ENCODE assay signal across 10 cellular contexts in the genomic region with DNA sequence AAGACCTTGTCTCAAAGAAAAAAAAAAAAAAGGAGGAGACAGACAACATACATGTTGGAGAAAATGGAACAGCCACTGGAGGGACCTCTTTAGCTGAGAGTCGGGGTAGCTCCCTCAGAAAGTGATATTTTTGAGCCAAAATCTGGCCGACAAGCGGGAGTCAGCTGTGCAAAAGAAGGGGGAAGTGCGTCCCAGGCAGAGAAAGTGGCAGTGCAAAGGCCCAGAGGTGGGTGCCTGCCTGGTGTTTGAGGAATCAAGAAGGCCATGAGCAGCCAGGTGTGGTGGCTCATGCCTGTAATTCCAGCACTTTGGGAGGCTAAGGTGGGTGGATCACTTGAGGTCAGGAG. TPM values are rescaled to one million over a fixed set of nuclear protein-coding genes. Genes with fewer than 3 reads are reported as not detected.
DNase-seq lines count a peak whose midpoint lies in the region; ATAC-seq, FAIRE-seq and TF ChIP-seq lines count a peak whose summit lies in the region.
"Had no signal": no experiment of that assay in that cellular context is flagged by ENCODE, and none has a peak within 500 bp of the region (broad histone marks: within the 10 kb centered on the region; RNA-seq: fewer than 3 reads in every experiment).

No MANE protein-coding gene starts in this region.

- no peak for TF ChIP-seq POLR2A in K562 (conservative IDR thresholded peaks at IDR 0.05)
- no peak for TF ChIP-seq POLR2A in vagina (IDR thresholded peaks at IDR 0.05)

- H3K4me3 ChIP-seq in Karpas-422 (ENCODE audit: low read length) (no peak overlapping the region), K562 (no peak overlapping the region), neural cell (ENCODE audit: low read length) (no peak overlapping the region), vagina (no peak overlapping the region)

- H3F3A ChIP-seq in neural cell (ENCODE audit: insufficient read depth, low read length, poor library complexity, severe bottlenecking) = no peaks in the 10 kb centered on the region

- TF ChIP-seq EP300 in K562 (IDR thresholded peaks at IDR 0.05; ENCODE audit: low read length) = no peak
- no peak for TF ChIP-seq EP300 in neural cell (conservative IDR thresholded peaks at IDR 0.05; ENCODE audit: poor library complexity, severe bottlenecking)

- WGBS in K562 (ENCODE audit: insufficient coverage, low coverage, missing lambda C conversion rate) = 38% methylated on average over 4 of the region's 4 CpGs

- H3K9me3 ChIP-seq in Karpas-422 (ENCODE audit: low read length) = no peaks in the 10 kb centered on the region
- no peaks in the 10 kb centered on the region for H3K9me3 ChIP-seq in K562 (replicated peaks; ENCODE audit: control insufficient read depth, insufficient read depth, low read depth, low read length)
- no peaks in the 10 kb centered on the region for H3K9me3 ChIP-seq in neural cell (ENCODE audit: low read length)
- no peaks in the 10 kb centered on the region for H3K9me3 ChIP-seq in vagina

- H3K9me2 ChIP-seq in Karpas-422 (replicated peaks; ENCODE audit: insufficient read depth, low read length) = no peaks in the 10 kb centered on the region
- no peaks in the 10 kb centered on the region for H3K9me2 ChIP-seq in neural cell (ENCODE audit: insufficient read depth, low read length)

- no peak for FAIRE-seq in K562 (lab: Jason Lieb, UNC)

- H3K27me3 ChIP-seq in Karpas-422 (ENCODE audit: low read length) (no peaks in the 10 kb centered on the region), K562 (ENCODE audit: control insufficient read depth in 2 of 2, insufficient read depth in 2 of 2, low read length in 2 of 2) (no peaks in the 10 kb centered on the region), neural cell (ENCODE audit: insufficient read depth, low read depth, low read length) (no peaks in the 10 kb centered on the region), vagina (no peaks in the 10 kb centered on the region)

- ATAC-seq in K562 (0 out of 3 replicates have a peak, but pooled peaks have one; percentile 3), HG02870 (IDR thresholded peaks at IDR 0.05; ENCODE audit: unreplicated experiment) (no peak)

- H3K9me1 ChIP-seq in K562 (ENCODE audit: control insufficient read depth, insufficient read depth, low read length) = no peaks in the 10 kb centered on the region

- DNase-seq in NCI-H2227 (lab: John Stamatoyannopoulos, UW; ENCODE audit: unreplicated experiment) = peak; percentile 44
- no peak for DNase-seq in NCI-H2227 treated with DMSO at 0.1 percent for 48 hours (lab: John Stamatoyannopoulos, UW)
- peak; percentile 80 for DNase-seq in Karpas-422
- DNase-seq in K562 (ENCODE audit: extremely low read depth in 1 of 4, low spot score in 3 of 4) = peak in 1 of 4 experiments; percentile 47
- DNase-seq in vagina (ENCODE audit: extremely low spot score in 2 of 2) = no peak
- DNase-seq in GM20000 (ENCODE audit: low spot score) = no peak
- DNase-seq: kidney glomerular epithelial cell had no signal

- H2AFZ ChIP-seq in Karpas-422 (ENCODE audit: low read length) (no peak overlapping the region), K562 (ENCODE audit: low read depth, low read length) (no peak overlapping the region), neural cell (ENCODE audit: low read depth, low read length) (no peak overlapping the region)

- CTCF ChIA-PET in K562 (lab: Yijun Ruan, JAX; ENCODE audit: low intra/inter-chr PET ratio) = interaction anchor here (0.6 kb wide), 1 partner anchor 129 kb away, joined by 3 read pairs; no protein-coding TSS in a partner anchor

- H3K9ac ChIP-seq in Karpas-422 (ENCODE audit: low read length) (no peak overlapping the region), K562 (ENCODE audit: insufficient read depth in 1 of 2, low read depth in 2 of 2, low read length in 2 of 2) (no peak overlapping the region), neural cell (ENCODE audit: low read length) (no peak overlapping the region)

- H3K79me2 ChIP-seq in Karpas-422 (ENCODE audit: low read length) = no peaks in the 10 kb centered on the region
- H3K79me2 ChIP-seq in K562 (ENCODE audit: control insufficient read depth, insufficient read depth, low read length) = no peaks in the 10 kb centered on the region
- no peaks in the 10 kb centered on the region for H3K79me2 ChIP-seq in neural cell (replicated peaks; ENCODE audit: insufficient read depth, low read length)

- H3K4me1 ChIP-seq in Karpas-422 (ENCODE audit: low read length) (peaks cover 19% of the 10 kb centered on the region), K562 (replicated peaks in 1 of 2; ENCODE audit: control insufficient read depth in 2 of 2, insufficient read depth in 2 of 2, low read length in 2 of 2) (peaks cover 3 to 21% of the 10 kb centered on the region in 2 experiments; a peak in 3 of 5 replicates), vagina (peaks cover 27% of the 10 kb centered on the region)

- TF ChIP-seq RAD21 in K562 (CRISPR knock-in tag; conservative IDR thresholded peaks at IDR 0.05 in 1 of 2, IDR thresholded peaks at IDR 0.05 in 1 of 2) (peak in 1 of 2 experiments; percentile 16; a peak in 1 of 4 replicates), neural cell (conservative IDR thresholded peaks at IDR 0.05) (no peak)

- BruUV-seq in K562 (replicated peaks; lab: Mats Ljungman, UMichigan) = no TSS peak

- in situ Hi-C loops in K562 (cut with MboI) = loop anchor here (25.0 kb wide), 1 partner anchor 303 kb away; a partner anchor contains a TSS

- H4K20me1 ChIP-seq in Karpas-422 (ENCODE audit: insufficient read depth, low read depth, low read length) (no peaks in the 10 kb centered on the region), K562 (replicated peaks; ENCODE audit: control insufficient read depth, insufficient read depth, low read length) (no peaks in the 10 kb centered on the region), neural cell (ENCODE audit: insufficient read depth) (no peaks in the 10 kb centered on the region)

- TF ChIP-seq CTCF in K562 (IDR thresholded peaks at IDR 0.05 in 2 of 3, conservative IDR thresholded peaks at IDR 0.05 in 1 of 3; ENCODE audit: insufficient read depth in 2 of 3, low read depth in 1 of 3, low read length in 3 of 3) = peak; percentile 35 to 54 (median 39); a peak in 3 of 6 replicates
- TF ChIP-seq CTCF in neural cell (IDR thresholded peaks at IDR 0.05; ENCODE audit: poor library complexity, severe bottlenecking) = peak; percentile 11
- no peak for TF ChIP-seq CTCF in vagina (IDR thresholded peaks at IDR 0.05)
- no peak for TF ChIP-seq CTCF in GM20000 (IDR thresholded peaks at IDR 0.05; ENCODE audit: extremely low read depth, missing control alignments)

- no peaks in the 10 kb centered on the region for H3K36me3 ChIP-seq in Karpas-422 (ENCODE audit: insufficient read depth, low read length)
- no peaks in the 10 kb centered on the region for H3K36me3 ChIP-seq in K562 (ENCODE audit: control insufficient read depth, insufficient read depth, low read length)
- H3K36me3 ChIP-seq in neural cell (ENCODE audit: insufficient read depth, low read length) = no peaks in the 10 kb centered on the region
- no peaks in the 10 kb centered on the region for H3K36me3 ChIP-seq in vagina

- intact Hi-C loops in K562 (cut with micrococcal nuclease) (no loop called here), vagina (cut with DNase I) (no loop called here)

- POLR2A ChIA-PET in K562 (lab: Yijun Ruan, JAX) = interaction anchor here (1.1 to 3.4 kb wide), 2 partner anchors 10 to 23 kb away, joined by 4 to 33 read pairs; no protein-coding TSS in a partner anchor

- H3K27ac ChIP-seq in Karpas-422 (ENCODE audit: low read length) = no peak overlapping the region
- no peak overlapping the region for H3K27ac ChIP-seq in K562 (ENCODE audit: extremely low read depth, low read depth, low read length)
- no peak overlapping the region for H3K27ac ChIP-seq in neural cell (ENCODE audit: low read length)
- no peak overlapping the region for H3K27ac ChIP-seq in vagina
- H3K27ac ChIP-seq: SK-N-MC had no signal

- H3K4me2 ChIP-seq in Karpas-422 (ENCODE audit: low read depth, low read length, poor library complexity, severe bottlenecking) = no peak overlapping the region
- H3K4me2 ChIP-seq in K562 (ENCODE audit: insufficient read depth, low read length) = no peak overlapping the region
- H3K4me2 ChIP-seq in neural cell (ENCODE audit: low read length) = no peak overlapping the region

RNA-seq across cellular contexts. Expression of a gene that starts 6.1 kb away (rescaled TPM):
- total RNA-seq in Karpas-422 (2014; rRNA removed; shearing (Covaris generic); ENCODE audit: low replicate concordance) = 12.1 and 29.1 TPM in 2 replicates
- total RNA-seq in K562 (2011; cell fraction: chromatin; rRNA removed; ENCODE audit: low replicate concordance) = 51.0 and 132 TPM in 2 replicates
- total RNA-seq in K562 (2011; cell fraction: nucleolus; rRNA removed) = 69.0 and 78.0 TPM in 2 replicates
- total RNA-seq in K562 (2011; cell fraction: nucleoplasm; rRNA removed) = 84.0 and 111 TPM in 2 replicates
- total RNA-seq in K562 (2014; rRNA removed) (6.3 and 9.7 TPM in 2 replicates), K562 (2014; rRNA removed; fragmentation: Illumina TruSeq; extraction: Trizol) (1.9 and 3.0 TPM in 2 replicates), K562 (2015; rRNA removed; fragmentation: Illumina TruSeq; extraction: Trizol) (7.3 and 7.6 TPM in 2 replicates), K562 (2021) (9.3 and 10.4 TPM in 2 replicates), vagina (31.9 TPM)
- polyA plus RNA-seq in K562 (2011; rRNA removed) (8.6 and 15.2 TPM in 2 replicates), K562 (2014; fragmentation: Illumina TruSeq; extraction: Trizol) (7.8 and 8.4 TPM in 2 replicates), K562 (2014; fragmentation: Nextera tagmentation; extraction: Ambion mirVana) (under 1 TPM; 0.17 TPM), K562 (2014; rRNA removed) (14.4 and 15.4 TPM in 2 replicates), neural cell (23.6 and 26.3 TPM in 2 replicates)
- polyA plus RNA-seq in K562 (2011; cell fraction: cytosol; rRNA removed) = 5.8 and 6.7 TPM in 2 replicates
- 80.5 and 99.7 TPM in 2 replicates for polyA plus RNA-seq in K562 (2011; cell fraction: nucleus; rRNA removed)
- polyA plus RNA-seq in K562 (2012) = 10.2 and 16.9 TPM in 2 replicates
- polyA minus RNA-seq in K562 (2011; rRNA and poly(A)+ RNA removed) = 5.7 and 7.6 TPM in 2 replicates
- 2.3 and 2.7 TPM in 2 replicates for polyA minus RNA-seq in K562 (2011; cell fraction: cytosol; rRNA and poly(A)+ RNA removed)
- 14.9 and 19.0 TPM in 2 replicates for polyA minus RNA-seq in K562 (2011; cell fraction: nucleus; rRNA and poly(A)+ RNA removed)
- polyA minus RNA-seq in neural cell = 17.8 and 21.2 TPM in 2 replicates

RNA-seq across cellular contexts. Expression of a gene that starts 19.8 kb away (rescaled TPM):
- under 0.01 TPM in 2 replicates for total RNA-seq in Karpas-422 (2014; rRNA removed; shearing (Covaris generic); ENCODE audit: low replicate concordance)
- under 0.01 TPM in 2 replicates for total RNA-seq in K562 (2011; cell fraction: chromatin; rRNA removed; ENCODE audit: low replicate concordance)
- total RNA-seq in K562 (2011; cell fraction: nucleolus; rRNA removed) = under 0.01 and 21,200 TPM in 2 replicates
- total RNA-seq in K562 (2011; cell fraction: nucleoplasm; rRNA removed) = under 0.01 and 24,158 TPM in 2 replicates
- total RNA-seq in K562 (2014; rRNA removed) (under 0.01 TPM in 2 replicates), K562 (2014; rRNA removed; fragmentation: Illumina TruSeq; extraction: Trizol) (28,565 and 32,823 TPM in 2 replicates), K562 (2015; rRNA removed; fragmentation: Illumina TruSeq; extraction: Trizol) (20,456 and 27,045 TPM in 2 replicates), K562 (2021) (2,231 and 2,538 TPM in 2 replicates), vagina (19,908 TPM)
- polyA plus RNA-seq in K562 (2011; rRNA removed) (83.9 TPM in 1 of 2 replicates, not detected in the other), K562 (2014; fragmentation: Illumina TruSeq; extraction: Trizol) (not detected in 2 replicates), K562 (2014; fragmentation: Nextera tagmentation; extraction: Ambion mirVana) (1 to 10 TPM in 1 of 2 experiments, not detected in 1; 3.0 TPM), K562 (2014; rRNA removed) (not detected in 2 replicates), neural cell (under 0.01 TPM in 1 of 2 replicates, not detected in the other)
- under 0.01 TPM in 1 of 2 replicates, not detected in the other for polyA plus RNA-seq in K562 (2011; cell fraction: cytosol; rRNA removed)
- under 0.01 and 1,424 TPM in 2 replicates for polyA plus RNA-seq in K562 (2011; cell fraction: nucleus; rRNA removed)
- polyA plus RNA-seq in K562 (2012) = 25.1 TPM in 1 of 2 replicates, not detected in the other
- polyA minus RNA-seq in K562 (2011; rRNA and poly(A)+ RNA removed) = 10,756 and 20,531 TPM in 2 replicates
- 58,964 and 66,171 TPM in 2 replicates for polyA minus RNA-seq in K562 (2011; cell fraction: cytosol; rRNA and poly(A)+ RNA removed)
- 66,769 and 85,880 TPM in 2 replicates for polyA minus RNA-seq in K562 (2011; cell fraction: nucleus; rRNA and poly(A)+ RNA removed)
- under 0.01 TPM in 2 replicates for polyA minus RNA-seq in neural cell

Comparison
In these comparisons a context has a peak if more than half of its experiments do, and no peak if none do; other contexts are left out.
1. DNase-seq: peak in NCI-H2227 (single experiment) and Karpas-422 (single experiment); none in NCI-H2227 treated with DMSO at 0.1 percent for 48 hours (single experiment), vagina (0 of 2) and GM20000 (single experiment).
2. CTCF ChIP-seq: peak in K562 (3 of 3) and neural cell (single experiment); none in vagina (0 of 3) and GM20000 (single experiment).